16 cellular contexts compared by ENCODE assay signal in genomic region chr12:124361074-124361965, GRCh38.
DNase-seq lines count a peak whose midpoint lies in the region; ATAC-seq, FAIRE-seq and TF ChIP-seq lines count a peak whose summit lies in the region.
"Had no signal": no experiment of that assay in that cellular context is flagged by ENCODE, and none has a peak within 500 bp of the region (broad histone marks: within the 10 kb centered on the region; RNA-seq: fewer than 3 reads in every experiment).

No MANE protein-coding gene starts in this region.

- no peak overlapping the region for H3K4me3 ChIP-seq in body of pancreas
- H3K4me3 ChIP-seq in small intestine (ENCODE audit: low read depth in 1 of 2, low read length in 2 of 2) = no peak overlapping the region
- H3K4me3 ChIP-seq: coronary artery had no signal

- peak overlapping the region; percentile 25 for H3K27ac Mint-ChIP-seq in activated CD4-positive, alpha-beta T cell treated with anti-CD3 and anti-CD28 coated beads, Interleukin-2, amount 10 ng/mL, durations not matched to agents 7 days and 5 days
- H3K27ac Mint-ChIP-seq: CD4-positive, CD25-positive, alpha-beta regulatory T cell; T-helper 2 cell treated with Interferon-gamma antibody and Interleukin-4, amounts not matched to agents 5 μg/mL and 100 μg/mL, for 36 hours had no signal

- H3K4me1 ChIP-seq in body of pancreas = peaks cover 80% of the 10 kb centered on the region
- H3K4me1 ChIP-seq in small intestine (ENCODE audit: control insufficient read depth in 2 of 2, insufficient read depth in 1 of 2, low read depth in 1 of 2, low read length in 1 of 2) = peaks cover 0 to 5% of the 10 kb centered on the region in 2 donors

- H3K9me3 ChIP-seq in body of pancreas (no peaks in the 10 kb centered on the region), small intestine (ENCODE audit: control insufficient read depth, low read depth) (no peaks in the 10 kb centered on the region)

- TF ChIP-seq CTCF in body of pancreas (IDR thresholded peaks at IDR 0.05) = no peak

- FAIRE-seq in small intestine (lab: Jason Lieb, UNC) = no peak

- no peak for TF ChIP-seq POLR2A in body of pancreas (IDR thresholded peaks at IDR 0.05)

- ATAC-seq in body of pancreas (no peak), GM21619 (IDR thresholded peaks at IDR 0.05; ENCODE audit: unreplicated experiment) (no peak)

- H3K4me1 Mint-ChIP-seq in activated CD4-positive, alpha-beta T cell treated with anti-CD3 and anti-CD28 coated beads, Interleukin-2, amount 10 ng/mL, durations not matched to agents 7 days and 5 days = no peaks in the 10 kb centered on the region

- DNase-seq in activated CD4-positive, alpha-beta T cell treated with anti-CD3 and anti-CD28 coated beads, Interleukin-2, amount 10 ng/mL, durations not matched to agents 7 days and 5 days = no peak
- no peak for DNase-seq in activated CD4-positive, alpha-beta T cell treated with anti-CD3 and anti-CD28 coated beads, Interleukin-2, amount 50 U/mL, for 4 hours
- DNase-seq in body of pancreas = peak in 1 of 4 donors; percentile 41
- DNase-seq in fibroblast of peridontal ligament (ENCODE audit: extremely low read depth) = peak; percentile 58
- peak; percentile 72 for DNase-seq in small intestine
- DNase-seq in NCI-H1105 (lab: John Stamatoyannopoulos, UW) = no peak
- no peak for DNase-seq in activated T-cell treated with anti-CD3 and anti-CD28 coated beads for 4 hours
- DNase-seq: CD4-positive, CD25-positive, alpha-beta regulatory T cell; KBM-7; mesendoderm; NCI-H1105 treated with DMSO at 0.1 percent for 48 hours; nucleus accumbens; SHP77 treated with DMSO at 0.1 percent for 48 hours had no signal

- H3K36me3 Mint-ChIP-seq in activated CD4-positive, alpha-beta T cell treated with anti-CD3 and anti-CD28 coated beads, Interleukin-2, amount 10 ng/mL, durations not matched to agents 7 days and 5 days (ENCODE audit: low read depth) = peaks cover 19% of the 10 kb centered on the region

- no peaks in the 10 kb centered on the region for H3K9me3 Mint-ChIP-seq in activated CD4-positive, alpha-beta T cell treated with anti-CD3 and anti-CD28 coated beads, Interleukin-2, amount 10 ng/mL, durations not matched to agents 7 days and 5 days
- H3K9me3 Mint-ChIP-seq: CD4-positive, CD25-positive, alpha-beta regulatory T cell; T-helper 2 cell treated with Interferon-gamma antibody and Interleukin-4, amounts not matched to agents 5 μg/mL and 100 μg/mL, for 36 hours had no signal

- POLR2A ChIA-PET in activated CD4-positive, alpha-beta T cell treated with anti-CD3 and anti-CD28 coated beads, Interleukin-2, amount 10 ng/mL, durations not matched to agents 7 days and 5 days (lab: Charles Lee) = no interaction called here

- WGBS in body of pancreas, 2 donors = 57 to 71% methylated on average over 11 to 21 of the region's 21 CpGs
- 63 to 82% (median 64%) methylated on average over 21 of the region's 21 CpGs for WGBS in small intestine, 3 donors

- H3K27ac ChIP-seq in body of pancreas (peak overlapping the region in 3 of 4 donors; percentile 83 to 85 (median 84)), small intestine (ENCODE audit: low read depth in 1 of 2, low read length in 1 of 2) (peak overlapping the region; percentile 5 to 86)

- CTCF ChIA-PET in activated CD4-positive, alpha-beta T cell treated with anti-CD3 and anti-CD28 coated beads, Interleukin-2, amount 10 ng/mL, durations not matched to agents 7 days and 5 days (lab: Charles Lee) = no interaction called here

- H3K27me3 ChIP-seq in body of pancreas (no peaks in the 10 kb centered on the region), small intestine (ENCODE audit: control insufficient read depth in 2 of 2, insufficient read depth in 2 of 2, low read length in 2 of 2) (no peaks in the 10 kb centered on the region)

- intact Hi-C loops in body of pancreas (cut with DNase I) = no loop called here

- H3K36me3 ChIP-seq in body of pancreas (replicated peaks in 1 of 2; ENCODE audit: insufficient read depth in 1 of 2, low read depth in 2 of 2) (peaks cover 4 to 12% of the 10 kb centered on the region in 2 donors), small intestine (ENCODE audit: control insufficient read depth in 2 of 2, insufficient read depth in 2 of 2, low read length in 2 of 2) (peaks cover 3 to 6% of the 10 kb centered on the region in 2 donors)

- no peaks in the 10 kb centered on the region for H3K27me3 Mint-ChIP-seq in activated CD4-positive, alpha-beta T cell treated with anti-CD3 and anti-CD28 coated beads, Interleukin-2, amount 10 ng/mL, durations not matched to agents 7 days and 5 days
- H3K27me3 Mint-ChIP-seq: CD4-positive, CD25-positive, alpha-beta regulatory T cell had no signal

- no peak overlapping the region for H3K4me3 Mint-ChIP-seq in activated CD4-positive, alpha-beta T cell treated with anti-CD3 and anti-CD28 coated beads, Interleukin-2, amount 10 ng/mL, durations not matched to agents 7 days and 5 days
- H3K4me3 Mint-ChIP-seq: CD4-positive, CD25-positive, alpha-beta regulatory T cell; T-helper 2 cell treated with Interferon-gamma antibody and Interleukin-4, amounts not matched to agents 5 μg/mL and 100 μg/mL, for 36 hours had no signal

Comparison
In these comparisons a context has a peak if more than half of its experiments do, and no peak if none do; other contexts are left out.
1. DNase-seq: peak in fibroblast of peridontal ligament (single experiment) and small intestine (single experiment); none in activated CD4-positive, alpha-beta T cell treated with anti-CD3 and anti-CD28 coated beads, Interleukin-2, amount 10 ng/mL, durations not matched to agents 7 days and 5 days (single experiment), activated CD4-positive, alpha-beta T cell treated with anti-CD3 and anti-CD28 coated beads, Interleukin-2, amount 50 U/mL, for 4 hours (0 of 2), NCI-H1105 (single experiment) and activated T-cell treated with anti-CD3 and anti-CD28 coated beads for 4 hours (single experiment).